In genomic region chr4:173370477-173371291, GRCh38 we compare ENCODE assay signal across 8 cellular contexts. TPM values are rescaled to one million over a fixed set of nuclear protein-coding genes. Genes with fewer than 3 reads are reported as not detected.
DNase-seq lines count a peak whose midpoint lies in the region; TF ChIP-seq lines count a peak whose summit lies in the region.

TSS of gene SAP30 (plus strand) at chr4:173370954. CDS start at chr4:173371183, 229 bp downstream.

- DNase-seq in GF-D8 (lab: John Stamatoyannopoulos, UW) (peak; percentile 93), HEK293T (ENCODE audit: extremely low spot score) (peak; percentile 92), MV-4-11 (lab: John Stamatoyannopoulos, UW) (peak; percentile 97), SK-MEL-5 (ENCODE audit: low read depth, low spot score) (peak; percentile 98), foreskin melanocyte (peak; percentile 96)
- DNase-seq in activated naive CD4-positive, alpha-beta T cell treated with Interleukin-2 at 50 U/mL for 16 hours, result peak; percentile 96

- H3K9me3 ChIP-seq in neuron (ENCODE audit: low read length) (peaks cover 2% of the 10 kb centered on the region), subcutaneous abdominal adipose tissue (ENCODE audit: control insufficient read depth in 5 of 5, low read length in 5 of 5) (no peaks in the 10 kb centered on the region)

- peak within 1 kb of the TSS; percentile 79 to 98 (median 86) for H3K9ac ChIP-seq in subcutaneous abdominal adipose tissue (ENCODE audit: low read length in 5 of 5)

- CTCF ChIA-PET in HEK293T (lab: Yijun Ruan, JAX), result interaction anchor here (0.5 to 0.7 kb wide), 4 partner anchors 9 to 69 kb away, joined by 3 to 5 read pairs (median 4); no protein-coding TSS in a partner anchor

- POLR2A ChIA-PET in HEK293T (lab: Yijun Ruan, JAX), result interaction anchor here (0.6 to 13.1 kb wide), 21 partner anchors 9 to 93 kb away, joined by 3 to 317 read pairs (median 3); partner anchors contain the start of gene HMGB2

- no peaks in the 10 kb centered on the region for H3K27me3 ChIP-seq in neuron (ENCODE audit: insufficient read depth, low read length)
- H3K27me3 ChIP-seq in subcutaneous abdominal adipose tissue (ENCODE audit: control insufficient read depth in 5 of 5, insufficient read depth in 4 of 5, low read length in 5 of 5), result no peaks in the 10 kb centered on the region

- in situ Hi-C loops in SK-MEL-5 (cut with HindIII; ENCODE audit: low pct_unique_long_range_greater_than_20kb, low sequenced_read_pairs), result no loop called here

- H3K4me3 ChIP-seq in neuron (ENCODE audit: low read length) (peak within 1 kb of the TSS; percentile 94), subcutaneous abdominal adipose tissue (ENCODE audit: low read depth in 1 of 5, low read length in 5 of 5) (peak within 1 kb of the TSS; percentile 78 to 98 (median 96))

- H3K27ac ChIP-seq in subcutaneous abdominal adipose tissue (ENCODE audit: low read depth, low read length), result peak within 1 kb of the TSS; percentile 95

- peaks cover 13% of the 10 kb centered on the region for H3K36me3 ChIP-seq in neuron (ENCODE audit: insufficient read depth, low read length)
- no peaks in the 10 kb centered on the region for H3K36me3 ChIP-seq in subcutaneous abdominal adipose tissue (ENCODE audit: control insufficient read depth in 5 of 5, insufficient read depth in 5 of 5, low read length in 5 of 5)

- peak within 1 kb of the TSS; percentile 98 for H2AFZ ChIP-seq in neuron (ENCODE audit: low read depth, low read length)

- H3K4me1 ChIP-seq in neuron (ENCODE audit: insufficient read depth, low read length) (peaks cover 7% of the 10 kb centered on the region), subcutaneous abdominal adipose tissue (ENCODE audit: control insufficient read depth in 5 of 5, insufficient read depth in 5 of 5, low read length in 5 of 5) (peaks cover 2 to 20% (median 15%) of the 10 kb centered on the region in 5 donors)

TF ChIP-seq in HEK293T, 16 proteins besides CTCF, POLR2A, EP300 and RAD21:
- TF ChIP-seq PKNOX1 (IDR thresholded peaks at IDR 0.05), result peak; percentile 13; the same call in 1 of the 2 replicates
- TF ChIP-seq HDGF (IDR thresholded peaks at IDR 0.05; ENCODE audit: borderline replicate concordance), result no peak
- peak; percentile 67 for TF ChIP-seq L3MBTL2 (conservative IDR thresholded peaks at IDR 0.05)
- no peak for TF ChIP-seq LEF1 (IDR thresholded peaks at IDR 0.05; ENCODE audit: borderline replicate concordance)
- peak; percentile 100 for TF ChIP-seq ZNF384 (IDR thresholded peaks at IDR 0.05)
TF ChIP-seq in HEK293T: peak in this region for 3.

RNA-seq across cellular contexts. Expression of gene SAP30, which starts in this region (rescaled TPM):
- 27.8 and 29.3 TPM in 2 replicates for total RNA-seq in SK-MEL-5 (2014; rRNA removed; shearing (Covaris generic))
- polyA plus RNA-seq in SK-MEL-5 (2015; cell fraction: cytosol; rRNA removed), result 19.4 and 22.7 TPM in 2 replicates
- 3.5 and 6.2 TPM in 2 replicates for polyA plus RNA-seq in SK-MEL-5 (2015; cell fraction: nucleus; rRNA removed)

Comparison
In these comparisons a context has a peak if more than half of its experiments do, and no peak if none do; other contexts are left out.
1. Peak in every context shown above with its lines: DNase-seq, H3K4me3 ChIP-seq and H3K27ac ChIP-seq.